ENCODE assay signal across 8 cellular contexts in genomic region chr15:63121382-63122001, GRCh38. TPM values are rescaled to one million over a fixed set of nuclear protein-coding genes. Genes with fewer than 3 reads are reported as not detected.
DNase-seq lines count a peak whose midpoint lies in the region; ATAC-seq and TF ChIP-seq lines count a peak whose summit lies in the region.

A gene with protein sequence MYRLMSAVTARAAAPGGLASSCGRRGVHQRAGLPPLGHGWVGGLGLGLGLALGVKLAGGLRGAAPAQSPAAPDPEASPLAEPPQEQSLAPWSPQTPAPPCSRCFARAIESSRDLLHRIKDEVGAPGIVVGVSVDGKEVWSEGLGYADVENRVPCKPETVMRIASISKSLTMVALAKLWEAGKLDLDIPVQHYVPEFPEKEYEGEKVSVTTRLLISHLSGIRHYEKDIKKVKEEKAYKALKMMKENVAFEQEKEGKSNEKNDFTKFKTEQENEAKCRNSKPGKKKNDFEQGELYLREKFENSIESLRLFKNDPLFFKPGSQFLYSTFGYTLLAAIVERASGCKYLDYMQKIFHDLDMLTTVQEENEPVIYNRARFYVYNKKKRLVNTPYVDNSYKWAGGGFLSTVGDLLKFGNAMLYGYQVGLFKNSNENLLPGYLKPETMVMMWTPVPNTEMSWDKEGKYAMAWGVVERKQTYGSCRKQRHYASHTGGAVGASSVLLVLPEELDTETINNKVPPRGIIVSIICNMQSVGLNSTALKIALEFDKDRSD (plus strand): TSS chr15:63121861. CDS start chr15:63121872, 11 bp downstream.

- ATAC-seq in GM21717 (IDR thresholded peaks at IDR 0.05; ENCODE audit: unreplicated experiment): peak; percentile 85
- ATAC-seq in naive thymus-derived CD8-positive, alpha-beta T cell: peak; percentile 92 to 94

- CTCF ChIA-PET in RWPE1 (lab: Yijun Ruan, JAX): no interaction called here

- TF ChIP-seq CTCF in RWPE1 (conservative IDR thresholded peaks at IDR 0.05; ENCODE audit: low read depth): no peak

- H3K27me3 Mint-ChIP-seq in naive thymus-derived CD8-positive, alpha-beta T cell: no peaks in the 10 kb centered on the region

- peak within 1 kb of the TSS; percentile 81 for H3K27ac ChIP-seq in RWPE1

- DNase-seq in DMS79 (lab: John Stamatoyannopoulos, UW): peak; percentile 33
- peak; percentile 38 for DNase-seq in KG1 (lab: John Stamatoyannopoulos, UW)
- peak; percentile 88 for DNase-seq in RWPE1 (ENCODE audit: low spot score)
- DNase-seq in activated T-helper 9 cell treated with anti-CD3 and anti-CD28 coated beads, Interleukin-2, amount 50 U/mL, for 16 hours (ENCODE audit: low read depth): peak; percentile 73
- DNase-seq in fibroblast of peridontal ligament (ENCODE audit: extremely low read depth): peak; percentile 86
- DNase-seq in naive thymus-derived CD8-positive, alpha-beta T cell: peak; percentile 68 to 86 (median 74)
- DNase-seq in stimulated activated naive CD4-positive, alpha-beta T cell (lab: John Stamatoyannopoulos, UW): peak; percentile 63 to 83 (median 74)

- peak within 1 kb of the TSS; percentile 77 to 100 (median 92) for H3K4me3 Mint-ChIP-seq in naive thymus-derived CD8-positive, alpha-beta T cell

- peak within 1 kb of the TSS; percentile 19 to 96 (median 92) for H3K27ac Mint-ChIP-seq in naive thymus-derived CD8-positive, alpha-beta T cell

- H3K4me1 Mint-ChIP-seq in naive thymus-derived CD8-positive, alpha-beta T cell: peaks cover 7 to 18% (median 16%) of the 10 kb centered on the region in 4 donors

- POLR2A ChIA-PET in RWPE1 (lab: Yijun Ruan, JAX; ENCODE audit: low non-redundant PET): no interaction called here
- POLR2A ChIA-PET in naive thymus-derived CD8-positive, alpha-beta T cell (lab: Charles Lee): interaction anchor here (0.7 to 1.2 kb wide), 2 partner anchors 36 to 712 kb away, joined by 4 read pairs; partner anchors contain the start of genes HERC1 and RPS27L

- H3K36me3 Mint-ChIP-seq in naive thymus-derived CD8-positive, alpha-beta T cell: peaks cover 8 to 14% (median 9%) of the 10 kb centered on the region in 3 donors

- peaks cover 5 to 18% (median 10%) of the 10 kb centered on the region in 9 donors for H3K9me3 Mint-ChIP-seq in naive thymus-derived CD8-positive, alpha-beta T cell

RNA-seq across cellular contexts. Expression of the gene that starts here (rescaled TPM):
- 10 to 100 TPM; 11.9 to 13.4 TPM for total RNA-seq in naive thymus-derived CD8-positive, alpha-beta T cell
- 10 to 100 TPM in 1 of 3 donors, 1 to 10 TPM in 2; 7.6 to 10.3 (median 9.3) TPM for polyA plus RNA-seq in naive thymus-derived CD8-positive, alpha-beta T cell

Comparison
In these comparisons a context has a peak if more than half of its experiments do, and no peak if none do; other contexts are left out.
1. Peak in every context shown above with its lines: DNase-seq, ATAC-seq and H3K27ac ChIP-seq.
2. DNase-seq: peak in every context shown above with its lines; median percentile 88 in RWPE1; 86 in fibroblast of peridontal ligament; 74 in naive thymus-derived CD8-positive, alpha-beta T cell; 74 in stimulated activated naive CD4-positive, alpha-beta T cell; 73 in activated T-helper 9 cell treated with anti-CD3 and anti-CD28 coated beads, Interleukin-2, amount 50 U/mL, for 16 hours; 38 in KG1; 33 in DMS79.